In the genomic region with DNA sequence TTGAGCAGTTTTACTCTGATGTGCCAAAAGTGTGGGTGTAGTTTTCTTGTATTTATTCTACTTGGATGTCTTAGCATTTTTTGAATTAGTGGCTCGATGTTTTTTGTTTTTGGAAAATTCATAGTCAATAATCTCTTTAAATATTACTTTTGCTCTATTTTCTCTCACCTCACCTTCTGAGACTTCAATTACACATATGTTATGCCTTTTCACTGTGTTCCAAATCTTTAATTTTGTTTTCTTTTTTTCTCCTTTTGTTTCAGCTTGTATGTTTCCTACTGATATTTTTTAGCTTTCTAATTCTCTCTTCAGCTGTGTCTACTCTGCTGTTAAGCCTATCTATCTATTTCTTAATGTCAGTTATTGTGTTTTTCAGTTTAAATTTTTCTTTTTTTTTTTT, we compare ENCODE assay signal across 29 cellular contexts.
DNase-seq lines count a peak whose midpoint lies in the region; ATAC-seq and TF ChIP-seq lines count a peak whose summit lies in the region.
"Had no signal": no experiment of that assay in that cellular context is flagged by ENCODE, and none has a peak within 500 bp of the region (broad histone marks: within the 10 kb centered on the region; RNA-seq: fewer than 3 reads in every experiment).

No MANE protein-coding gene starts in this region.

- no peaks in the 10 kb centered on the region for H3K9me2 ChIP-seq in SK-N-SH

- H3K36me3 ChIP-seq in SK-N-SH (replicated peaks in 1 of 2; ENCODE audit: control insufficient read depth in 1 of 2, insufficient read depth in 2 of 2, low read length in 1 of 2) = no peaks in the 10 kb centered on the region
- no peaks in the 10 kb centered on the region for H3K36me3 ChIP-seq in HEK293 (ENCODE audit: control insufficient read depth in 2 of 2, insufficient read depth in 1 of 2, low read length in 2 of 2)
- H3K36me3 ChIP-seq: BE2C; BLaER1; BLaER1 treated with 17β-estradiol and CSF1 and Interleukin-3, amounts not matched to agents 10 nM and 100 nM had no signal

- no peak overlapping the region for H3K4me2 ChIP-seq in SK-N-SH
- H3K4me2 ChIP-seq: A549; BLaER1; BLaER1 treated with 17β-estradiol and CSF1 and Interleukin-3, amounts not matched to agents 10 nM and 100 nM had no signal

- CTCF ChIA-PET in SK-N-SH (lab: Yijun Ruan, JAX) = no interaction called here
- CTCF ChIA-PET in HEK293 (lab: Yijun Ruan, JAX) = interaction anchor here (0.6 to 0.7 kb wide), 2 partner anchors 102 to 588 kb away, joined by 3 to 8 read pairs; no protein-coding TSS in a partner anchor

- H3K4me1 ChIP-seq in SK-N-SH (ENCODE audit: control insufficient read depth in 1 of 2, insufficient read depth in 2 of 2, low read depth in 1 of 2, low read length in 1 of 2) = no peaks in the 10 kb centered on the region
- no peaks in the 10 kb centered on the region for H3K4me1 ChIP-seq in HEK293 (ENCODE audit: control insufficient read depth, insufficient read depth, low read length)
- H3K4me1 ChIP-seq: A549, BE2C, Caco-2 had no signal

- WGBS in SK-N-SH (ENCODE audit: low lambda C conversion rate) = 86% methylated on average over 1 of the region's 1 CpG

- ATAC-seq in SK-N-SH treated with all-trans-retinoic acid at 6 μM for 48 hours = no peak
- ATAC-seq: A549; CD8-positive, alpha-beta T cell had no signal

- no peak overlapping the region for H3K9ac ChIP-seq in SK-N-SH
- H3K9ac ChIP-seq: BLaER1; BLaER1 treated with 17β-estradiol and CSF1 and Interleukin-3, amounts not matched to agents 10 nM and 100 nM had no signal

- H2AFZ ChIP-seq in SK-N-SH (ENCODE audit: low read depth) = no peak overlapping the region

- H4K20me1 ChIP-seq in SK-N-SH (ENCODE audit: insufficient read depth) = no peaks in the 10 kb centered on the region
- H4K20me1 ChIP-seq: BLaER1; BLaER1 treated with 17β-estradiol and CSF1 and Interleukin-3, amounts not matched to agents 10 nM and 100 nM had no signal

- POLR2A ChIA-PET in SK-N-SH (lab: Yijun Ruan, JAX) = no interaction called here
- POLR2A ChIA-PET in HEK293 (lab: Yijun Ruan, JAX) = no interaction called here

- no peak for TF ChIP-seq RAD21 in SK-N-SH (IDR thresholded peaks at IDR 0.05; ENCODE audit: low read length)

- H3K9me3 ChIP-seq in SK-N-SH = no peaks in the 10 kb centered on the region
- H3K9me3 ChIP-seq in HEK293 (ENCODE audit: control insufficient read depth, insufficient read depth, low read depth, low read length) = no peaks in the 10 kb centered on the region
- H3K9me3 ChIP-seq: A549, BE2C, BLaER1 had no signal

- no peak overlapping the region for H3K27ac ChIP-seq in SK-N-SH (ENCODE audit: low read depth in 2 of 2, low read length in 1 of 2)
- H3K27ac ChIP-seq in HEK293 (ENCODE audit: extremely low read depth, low read depth, low read length) = no peak overlapping the region
- H3K27ac ChIP-seq: 22Rv1; A549; BLaER1; BLaER1 treated with 17β-estradiol and CSF1 and Interleukin-3, amounts not matched to agents 10 nM and 100 nM; C4-2B had no signal

- no peak overlapping the region for H3K4me3 ChIP-seq in SK-N-SH (ENCODE audit: low read depth in 2 of 2, low read length in 1 of 2)
- no peak overlapping the region for H3K4me3 ChIP-seq in HEK293 (ENCODE audit: low read depth, low read length)
- H3K4me3 ChIP-seq: A549; BLaER1; BLaER1 treated with 17β-estradiol and CSF1 and Interleukin-3, amounts not matched to agents 10 nM and 100 nM had no signal

- TF ChIP-seq EP300 in SK-N-SH (IDR thresholded peaks at IDR 0.05; ENCODE audit: borderline replicate concordance in 1 of 2, low read depth in 1 of 2, low read length in 1 of 2) = no peak

- DNase-seq in SK-N-SH (no peak), NCI-H526 treated with DMSO at 0.1 percent for 48 hours (lab: John Stamatoyannopoulos, UW) (no peak)
- DNase-seq: 8988T; ACHN; AML-193; BE2C; C1 segment of cervical spinal cord; Caco-2; Calu3; CD4-positive, alpha-beta memory T cell; CD4-positive, alpha-beta T cell; CD4-positive, CD25-positive, alpha-beta regulatory T cell; CD8-positive, alpha-beta memory T cell; CD8-positive, alpha-beta T cell; COR-L47; DMS 273 treated with DMSO at 0.1 percent for 48 hours; DMS153; DMS53; DMS79; DMS79 treated with DMSO at 0.1 percent for 48 hours; DND-41; EL had no signal

- H3K27me3 ChIP-seq in SK-N-SH (ENCODE audit: insufficient read depth) = no peaks in the 10 kb centered on the region
- H3K27me3 ChIP-seq: BE2C; BLaER1; BLaER1 treated with 17β-estradiol and CSF1 and Interleukin-3, amounts not matched to agents 10 nM and 100 nM had no signal

- H3K79me2 ChIP-seq in SK-N-SH (ENCODE audit: insufficient read depth) = no peaks in the 10 kb centered on the region

- H3F3A ChIP-seq in SK-N-SH (replicated peaks; ENCODE audit: insufficient read depth) = no peaks in the 10 kb centered on the region

- TF ChIP-seq CTCF in SK-N-SH (IDR thresholded peaks at IDR 0.05) (no peak), HEK293 (tag by site-specific recombination; IDR thresholded peaks at IDR 0.05) (no peak)

TF ChIP-seq in SK-N-SH treated with all-trans-retinoic acid at 6 μM for 48 hours, 23 proteins besides CTCF, POLR2A, EP300 and RAD21:
- TF ChIP-seq, protein P1, sequence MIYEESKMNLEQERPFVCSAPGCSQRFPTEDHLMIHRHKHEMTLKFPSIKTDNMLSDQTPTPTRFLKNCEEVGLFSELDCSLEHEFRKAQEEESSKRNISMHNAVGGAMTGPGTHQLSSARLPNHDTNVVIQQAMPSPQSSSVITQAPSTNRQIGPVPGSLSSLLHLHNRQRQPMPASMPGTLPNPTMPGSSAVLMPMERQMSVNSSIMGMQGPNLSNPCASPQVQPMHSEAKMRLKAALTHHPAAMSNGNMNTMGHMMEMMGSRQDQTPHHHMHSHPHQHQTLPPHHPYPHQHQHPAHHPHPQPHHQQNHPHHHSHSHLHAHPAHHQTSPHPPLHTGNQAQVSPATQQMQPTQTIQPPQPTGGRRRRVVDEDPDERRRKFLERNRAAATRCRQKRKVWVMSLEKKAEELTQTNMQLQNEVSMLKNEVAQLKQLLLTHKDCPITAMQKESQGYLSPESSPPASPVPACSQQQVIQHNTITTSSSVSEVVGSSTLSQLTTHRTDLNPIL (CRISPR knock-in tag; IDR thresholded peaks at IDR 0.05; ENCODE audit: low read depth) = no peak
- peak; percentile 70 for TF ChIP-seq ZFP30 (CRISPR knock-in tag; IDR thresholded peaks at IDR 0.05)

TF ChIP-seq in SK-N-SH, 30 proteins besides CTCF, POLR2A, EP300 and RAD21:
- TF ChIP-seq CHD2 (IDR thresholded peaks at IDR 0.05; ENCODE audit: low read length, partially characterized antibody) = no peak
- TF ChIP-seq EZH2phosphoT487 (IDR thresholded peaks at IDR 0.05; ENCODE audit: borderline replicate concordance, low read depth) = no peak
- TF ChIP-seq JUND (IDR thresholded peaks at IDR 0.05) = no peak
- TF ChIP-seq NRF1 (IDR thresholded peaks at IDR 0.05; ENCODE audit: low read depth, low read length) = no peak
- no peak for TF ChIP-seq SIN3A (IDR thresholded peaks at IDR 0.05; ENCODE audit: borderline replicate concordance, low read depth, low read length)
- TF ChIP-seq MEF2A (IDR thresholded peaks at IDR 0.05; ENCODE audit: borderline replicate concordance, low read depth) = no peak
- no peak for TF ChIP-seq FOXM1 (IDR thresholded peaks at IDR 0.05; ENCODE audit: low read depth)
- no peak for TF ChIP-seq GATA2 (CRISPR knock-in tag; IDR thresholded peaks at IDR 0.05)
- no peak for TF ChIP-seq GABPA (IDR thresholded peaks at IDR 0.05; ENCODE audit: low read depth)
TF ChIP-seq in SK-N-SH: peak in this region for 0.

TF ChIP-seq in HEK293, 187 proteins besides CTCF, POLR2A, EP300 and RAD21:
- TF ChIP-seq ZNF133 (tag by site-specific recombination; IDR thresholded peaks at IDR 0.05) = peak; percentile 93
- no peak for TF ChIP-seq SALL2 (tag by site-specific recombination; IDR thresholded peaks at IDR 0.05; ENCODE audit: borderline replicate concordance)
